In the genomic region with DNA sequence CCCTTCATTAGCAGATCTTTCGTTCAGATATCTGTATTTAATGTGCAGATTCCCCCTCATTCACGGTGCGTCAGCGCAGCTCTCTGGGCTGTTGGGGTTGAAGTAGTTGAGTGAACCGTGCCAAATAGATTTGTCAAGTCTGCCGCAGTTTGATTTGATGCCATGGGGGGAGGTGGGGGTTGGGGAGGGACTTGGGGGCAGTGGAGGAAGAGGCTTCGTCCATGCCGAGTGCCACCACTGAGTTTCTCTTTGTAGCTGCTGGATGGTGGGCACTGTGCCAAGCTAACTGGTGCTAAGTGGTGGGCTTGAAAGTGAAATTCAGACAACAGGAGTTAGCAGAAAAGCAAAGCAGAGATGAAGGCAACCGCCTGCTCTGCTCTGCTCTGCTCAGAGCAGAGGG, we compare ENCODE assay signal across 1 cellular context.
TF ChIP-seq lines count a peak whose summit lies in the region.

No MANE protein-coding gene starts in this region.

TF ChIP-seq in GM23338, 12 proteins besides CTCF, POLR2A, EP300 and RAD21 (continued from another document):
- TF ChIP-seq, protein P1, sequence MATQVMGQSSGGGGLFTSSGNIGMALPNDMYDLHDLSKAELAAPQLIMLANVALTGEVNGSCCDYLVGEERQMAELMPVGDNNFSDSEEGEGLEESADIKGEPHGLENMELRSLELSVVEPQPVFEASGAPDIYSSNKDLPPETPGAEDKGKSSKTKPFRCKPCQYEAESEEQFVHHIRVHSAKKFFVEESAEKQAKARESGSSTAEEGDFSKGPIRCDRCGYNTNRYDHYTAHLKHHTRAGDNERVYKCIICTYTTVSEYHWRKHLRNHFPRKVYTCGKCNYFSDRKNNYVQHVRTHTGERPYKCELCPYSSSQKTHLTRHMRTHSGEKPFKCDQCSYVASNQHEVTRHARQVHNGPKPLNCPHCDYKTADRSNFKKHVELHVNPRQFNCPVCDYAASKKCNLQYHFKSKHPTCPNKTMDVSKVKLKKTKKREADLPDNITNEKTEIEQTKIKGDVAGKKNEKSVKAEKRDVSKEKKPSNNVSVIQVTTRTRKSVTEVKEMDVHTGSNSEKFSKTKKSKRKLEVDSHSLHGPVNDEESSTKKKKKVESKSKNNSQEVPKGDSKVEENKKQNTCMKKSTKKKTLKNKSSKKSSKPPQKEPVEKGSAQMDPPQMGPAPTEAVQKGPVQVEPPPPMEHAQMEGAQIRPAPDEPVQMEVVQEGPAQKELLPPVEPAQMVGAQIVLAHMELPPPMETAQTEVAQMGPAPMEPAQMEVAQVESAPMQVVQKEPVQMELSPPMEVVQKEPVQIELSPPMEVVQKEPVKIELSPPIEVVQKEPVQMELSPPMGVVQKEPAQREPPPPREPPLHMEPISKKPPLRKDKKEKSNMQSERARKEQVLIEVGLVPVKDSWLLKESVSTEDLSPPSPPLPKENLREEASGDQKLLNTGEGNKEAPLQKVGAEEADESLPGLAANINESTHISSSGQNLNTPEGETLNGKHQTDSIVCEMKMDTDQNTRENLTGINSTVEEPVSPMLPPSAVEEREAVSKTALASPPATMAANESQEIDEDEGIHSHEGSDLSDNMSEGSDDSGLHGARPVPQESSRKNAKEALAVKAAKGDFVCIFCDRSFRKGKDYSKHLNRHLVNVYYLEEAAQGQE (IDR thresholded peaks at IDR 0.05; ENCODE audit: unreplicated experiment), result no peak
TF ChIP-seq in GM23338: peak in this region for 0.
